10 cellular contexts compared by ENCODE assay signal in the genomic region with DNA sequence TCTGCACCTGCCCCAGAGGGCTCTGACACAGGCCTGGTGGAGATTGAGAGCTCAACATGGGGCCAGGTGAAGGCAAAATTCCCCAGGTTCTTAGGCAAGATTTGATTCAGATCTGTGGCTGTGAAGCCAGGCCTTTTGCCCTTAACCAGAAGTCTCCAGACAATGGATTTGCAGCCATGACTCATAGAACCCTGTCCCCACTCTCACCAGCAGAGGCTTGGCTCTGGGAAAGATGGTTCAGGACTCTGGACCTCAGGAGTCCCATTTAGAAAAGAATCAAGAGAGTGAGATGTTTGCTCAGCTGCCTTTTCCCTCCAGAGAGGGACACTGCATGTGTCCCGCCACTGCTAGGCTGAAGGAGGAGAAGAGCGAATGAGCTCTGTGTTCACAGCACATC.
DNase-seq lines count a peak whose midpoint lies in the region; ATAC-seq and TF ChIP-seq lines count a peak whose summit lies in the region.
"Had no signal": no experiment of that assay in that cellular context is flagged by ENCODE, and none has a peak within 500 bp of the region (broad histone marks: within the 10 kb centered on the region; RNA-seq: fewer than 3 reads in every experiment).

No MANE protein-coding gene starts in this region.

- dilution Hi-C loops in IMR-90 (cut with HindIII; ENCODE audit: low sequenced_read_pairs, unreplicated experiment), result no loop called here

- no peak overlapping the region for H4K91ac ChIP-seq in IMR-90 (ENCODE audit: insufficient read depth, low read depth, low read length)

- H3K23ac ChIP-seq in IMR-90 (ENCODE audit: low read depth, low read length), result no peak overlapping the region
- no peak overlapping the region for H3K23ac ChIP-seq in mesendoderm (ENCODE audit: low read length)

- peaks cover 4% of the 10 kb centered on the region; the same call in 1 of the 2 replicates for H3K9me1 ChIP-seq in IMR-90 (ENCODE audit: insufficient read depth, low read length)

- H3K4me3 Mint-ChIP-seq in Caco-2 (ENCODE audit: unreplicated experiment), result no peak overlapping the region
- peak overlapping the region; percentile 77 for H3K4me3 Mint-ChIP-seq in activated naive CD8-positive, alpha-beta T cell

- no peak overlapping the region for H3K9ac ChIP-seq in IMR-90 (ENCODE audit: low read depth, low read length)
- no peak overlapping the region for H3K9ac ChIP-seq in mesendoderm (ENCODE audit: low read length)

- H2BK20ac ChIP-seq in IMR-90 (ENCODE audit: low read depth, low read length), result no peak overlapping the region

- in situ Hi-C loops in IMR-90 (cut with MboI; ENCODE audit: low sequenced_read_pairs), result no loop called here

- POLR2A ChIA-PET in Caco-2 (lab: Charles Lee), result no interaction called here
- POLR2A ChIA-PET in IMR-90 (lab: Charles Lee; ENCODE audit: unreplicated experiment), result no interaction called here

- no peaks in the 10 kb centered on the region for H3K9me3 Mint-ChIP-seq in Caco-2 (ENCODE audit: unreplicated experiment)
- H3K9me3 Mint-ChIP-seq in activated naive CD8-positive, alpha-beta T cell (ENCODE audit: low read depth), result no peaks in the 10 kb centered on the region

- TF ChIP-seq RAD21 in IMR-90 (IDR thresholded peaks at IDR 0.05; ENCODE audit: low read length), result no peak

- CTCF ChIA-PET in Caco-2 (lab: Charles Lee), result no interaction called here
- CTCF ChIA-PET in IMR-90 (lab: Yijun Ruan, JAX), result interaction anchor here (0.7 to 1.3 kb wide), 2 partner anchors 9 to 556 kb away, joined by 3 to 4 read pairs; no protein-coding TSS in a partner anchor

- no peaks in the 10 kb centered on the region for H3K79me1 ChIP-seq in IMR-90 (ENCODE audit: low read depth in 1 of 2, low read length in 2 of 2)
- H3K79me1 ChIP-seq in mesendoderm (ENCODE audit: low read length), result no peaks in the 10 kb centered on the region

- no peaks in the 10 kb centered on the region for H3K27me3 ChIP-seq in Caco-2 (replicated peaks; ENCODE audit: control insufficient read depth, insufficient read depth, low read length)
- H3K27me3 ChIP-seq in IMR-90 (ENCODE audit: control insufficient read depth, insufficient read depth, low read length), result peaks cover 15% of the 10 kb centered on the region
- H3K27me3 ChIP-seq in mesendoderm (ENCODE audit: insufficient read depth, low read length, poor library complexity), result no peaks in the 10 kb centered on the region
- H3K27me3 ChIP-seq in thyroid gland, result no peaks in the 10 kb centered on the region

- H3K18ac ChIP-seq in IMR-90 (ENCODE audit: low read depth, low read length), result no peak overlapping the region
- H3K18ac ChIP-seq in mesendoderm (ENCODE audit: low read length), result no peak overlapping the region

- intact Hi-C loops in Caco-2 (cut with micrococcal nuclease; ENCODE audit: unreplicated experiment) (no loop called here), IMR-90 (cut with micrococcal nuclease) (no loop called here), thyroid gland (cut with DNase I) (no loop called here)

- no peak overlapping the region for H3K14ac ChIP-seq in IMR-90 (replicated peaks; ENCODE audit: low read depth, low read length)

- H3K56ac ChIP-seq in IMR-90 (ENCODE audit: extremely low read depth, insufficient read depth, low read length) (no peak overlapping the region), mesendoderm (ENCODE audit: low read length) (no peak overlapping the region)

- H3K4me3 ChIP-seq in Caco-2 (ENCODE audit: low read depth, low read length), result no peak overlapping the region
- no peak overlapping the region for H3K4me3 ChIP-seq in IMR-90 (ENCODE audit: insufficient read depth, low read depth, low read length)
- H3K4me3 ChIP-seq in mesendoderm (ENCODE audit: low read length), result no peak overlapping the region
- no peak overlapping the region for H3K4me3 ChIP-seq in thyroid gland (replicated peaks in 1 of 3)
- H3K4me3 ChIP-seq: lower lobe of right lung had no signal

- no peaks in the 10 kb centered on the region for H3K36me3 Mint-ChIP-seq in Caco-2 (ENCODE audit: insufficient read depth, unreplicated experiment)
- no peaks in the 10 kb centered on the region for H3K36me3 Mint-ChIP-seq in activated naive CD8-positive, alpha-beta T cell

- H4K5ac ChIP-seq in IMR-90 (ENCODE audit: low read depth, low read length) (no peak overlapping the region), mesendoderm (ENCODE audit: low read length) (no peak overlapping the region)

- H4K20me1 ChIP-seq in IMR-90 (ENCODE audit: insufficient read depth, low read length), result no peaks in the 10 kb centered on the region

- H3K4me1 Mint-ChIP-seq in Caco-2 (ENCODE audit: low read depth, unreplicated experiment), result no peaks in the 10 kb centered on the region
- H3K4me1 Mint-ChIP-seq in activated naive CD8-positive, alpha-beta T cell (ENCODE audit: low read depth), result peaks cover 80% of the 10 kb centered on the region

- H3K27ac ChIP-seq in IMR-90 (ENCODE audit: insufficient read depth, low read length) (no peak overlapping the region), mesendoderm (ENCODE audit: low read depth, low read length) (no peak overlapping the region), thyroid gland (no peak overlapping the region)
- H3K27ac ChIP-seq: lower lobe of right lung had no signal

- no peak for TF ChIP-seq POLR2A in IMR-90 (IDR thresholded peaks at IDR 0.05; ENCODE audit: low read depth, low read length)
- no peak for TF ChIP-seq POLR2A in thyroid gland (IDR thresholded peaks at IDR 0.05)

- no peaks in the 10 kb centered on the region for H3K4me1 ChIP-seq in Caco-2
- H3K4me1 ChIP-seq in IMR-90 (ENCODE audit: control insufficient read depth, insufficient read depth, low read length), result peaks cover 3% of the 10 kb centered on the region
- peaks cover 2% of the 10 kb centered on the region for H3K4me1 ChIP-seq in mesendoderm (ENCODE audit: control insufficient read depth, low read depth, low read length)
- H3K4me1 ChIP-seq in thyroid gland, result no peaks in the 10 kb centered on the region
- H3K4me1 ChIP-seq: lower lobe of right lung had no signal

- WGBS in IMR-90 (ENCODE audit: extremely low coverage in 2 of 2, insufficient read length in 1 of 2), 2 experiments, result no CpG with 5 or more reads among the region's 2 CpGs
- no CpG with 5 or more reads among the region's 2 CpGs for WGBS in mesendoderm (ENCODE audit: extremely low coverage, insufficient coverage, low lambda C conversion rate)
- 68 to 83% methylated on average over 2 of the region's 2 CpGs for WGBS in thyroid gland, 2 donors

- no peak overlapping the region for H4K8ac ChIP-seq in IMR-90 (ENCODE audit: low read depth in 2 of 2, low read length in 2 of 2)
- H4K8ac ChIP-seq in mesendoderm (ENCODE audit: low read depth, low read length), result no peak overlapping the region

- H2BK15ac ChIP-seq in IMR-90 (ENCODE audit: low read depth, low read length) (no peak overlapping the region), mesendoderm (replicated peaks; ENCODE audit: low read depth) (no peak overlapping the region)

- H2AFZ ChIP-seq in IMR-90 (replicated peaks; ENCODE audit: low read length, poor library complexity), result no peak overlapping the region

- BruUV-seq in Caco-2 (replicated peaks; lab: Mats Ljungman, UMichigan), result no TSS peak
- no TSS peak for BruUV-seq in IMR-90 (replicated peaks; lab: Mats Ljungman, UMichigan)

- no peaks in the 10 kb centered on the region for H3K9me3 ChIP-seq in Caco-2
- H3K9me3 ChIP-seq in IMR-90 (ENCODE audit: control insufficient read depth, insufficient read depth, low read length), result no peaks in the 10 kb centered on the region
- H3K9me3 ChIP-seq in thyroid gland, result no peaks in the 10 kb centered on the region
- H3K9me3 ChIP-seq: lower lobe of right lung had no signal

- H3K4me2 ChIP-seq in IMR-90 (ENCODE audit: low read depth, low read length) (no peak overlapping the region), mesendoderm (ENCODE audit: low read length) (no peak overlapping the region)

- DNase-seq in Caco-2 (peak; percentile 12 to 38), IMR-90 (peak; percentile 49), mesendoderm (peak; percentile 79), GDM1 (lab: John Stamatoyannopoulos, UW) (no peak), thyroid gland (no peak), NCI-H446 (lab: John Stamatoyannopoulos, UW) (no peak)
- DNase-seq: lower lobe of right lung, MM.1S, SW 1271 had no signal

- no peaks in the 10 kb centered on the region for H3K79me2 ChIP-seq in mesendoderm (ENCODE audit: control insufficient read depth, insufficient read depth, low read length)

- H3K27me3 Mint-ChIP-seq in Caco-2 (ENCODE audit: insufficient read depth, unreplicated experiment), result peaks cover 10% of the 10 kb centered on the region
- no peaks in the 10 kb centered on the region for H3K27me3 Mint-ChIP-seq in activated naive CD8-positive, alpha-beta T cell

- H2AK5ac ChIP-seq in IMR-90 (ENCODE audit: low read depth, low read length) (no peak overlapping the region), mesendoderm (ENCODE audit: low read length) (no peak overlapping the region)

- H3K36me3 ChIP-seq in Caco-2 (ENCODE audit: control insufficient read depth, insufficient read depth, low read length) (no peaks in the 10 kb centered on the region), IMR-90 (ENCODE audit: control insufficient read depth, insufficient read depth, low read length) (no peaks in the 10 kb centered on the region), mesendoderm (ENCODE audit: control insufficient read depth, insufficient read depth, low read length) (no peaks in the 10 kb centered on the region), thyroid gland (no peaks in the 10 kb centered on the region)
- H3K36me3 ChIP-seq: lower lobe of right lung had no signal

- TF ChIP-seq CTCF in Caco-2 (IDR thresholded peaks at IDR 0.05; ENCODE audit: insufficient read depth in 1 of 2, low read depth in 1 of 2, low read length in 1 of 2, severe bottlenecking in 1 of 2, unreplicated experiment in 1 of 2) (no peak), IMR-90 (conservative IDR thresholded peaks at IDR 0.05; ENCODE audit: low read depth, low read length) (no peak), thyroid gland (IDR thresholded peaks at IDR 0.05) (no peak)

- no peak overlapping the region for H2AK9ac ChIP-seq in IMR-90 (replicated peaks; ENCODE audit: low read depth, low read length, poor library complexity)

- H2BK120ac ChIP-seq in IMR-90 (ENCODE audit: low read depth, low read length) (no peak overlapping the region), mesendoderm (ENCODE audit: low read depth, low read length) (no peak overlapping the region)

- H2BK5ac ChIP-seq in IMR-90 (ENCODE audit: low read depth, low read length, poor library complexity, severe bottlenecking) (no peak overlapping the region), mesendoderm (ENCODE audit: low read length) (no peak overlapping the region)

- H3K4ac ChIP-seq in IMR-90 (ENCODE audit: low read depth, low read length) (no peak overlapping the region), mesendoderm (ENCODE audit: low read depth, low read length) (no peak overlapping the region)

- H3K27ac Mint-ChIP-seq in Caco-2 (ENCODE audit: unreplicated experiment), result no peak overlapping the region
- H3K27ac Mint-ChIP-seq in activated naive CD8-positive, alpha-beta T cell, result peak overlapping the region; percentile 51

- ATAC-seq in IMR-90 (ENCODE audit: low read depth), result no peak

TF ChIP-seq in IMR-90, 13 proteins besides CTCF, POLR2A, EP300 and RAD21 (continues in another document):
- TF ChIP-seq CHD1 (IDR thresholded peaks at IDR 0.05; ENCODE audit: low read depth, low read length) (no peak), BHLHE40 (IDR thresholded peaks at IDR 0.05; ENCODE audit: low read depth, low read length) (no peak), FOS (IDR thresholded peaks at IDR 0.05; ENCODE audit: low read depth, low read length) (no peak)

Comparison
In these comparisons a context has a peak if more than half of its experiments do, and no peak if none do; other contexts are left out.
1. DNase-seq: peak in Caco-2 (2 of 2), IMR-90 (single experiment) and mesendoderm (single experiment); none in GDM1 (single experiment), thyroid gland (0 of 2) and NCI-H446 (0 of 2).